Comparison of ENCODE assay signal across 8 cellular contexts in genomic region chr2:134253804-134254203, GRCh38. TPM values are rescaled to one million over a fixed set of nuclear protein-coding genes. Genes with fewer than 3 reads are reported as not detected.
DNase-seq lines count a peak whose midpoint lies in the region; ATAC-seq, FAIRE-seq and TF ChIP-seq lines count a peak whose summit lies in the region.

A gene with protein sequence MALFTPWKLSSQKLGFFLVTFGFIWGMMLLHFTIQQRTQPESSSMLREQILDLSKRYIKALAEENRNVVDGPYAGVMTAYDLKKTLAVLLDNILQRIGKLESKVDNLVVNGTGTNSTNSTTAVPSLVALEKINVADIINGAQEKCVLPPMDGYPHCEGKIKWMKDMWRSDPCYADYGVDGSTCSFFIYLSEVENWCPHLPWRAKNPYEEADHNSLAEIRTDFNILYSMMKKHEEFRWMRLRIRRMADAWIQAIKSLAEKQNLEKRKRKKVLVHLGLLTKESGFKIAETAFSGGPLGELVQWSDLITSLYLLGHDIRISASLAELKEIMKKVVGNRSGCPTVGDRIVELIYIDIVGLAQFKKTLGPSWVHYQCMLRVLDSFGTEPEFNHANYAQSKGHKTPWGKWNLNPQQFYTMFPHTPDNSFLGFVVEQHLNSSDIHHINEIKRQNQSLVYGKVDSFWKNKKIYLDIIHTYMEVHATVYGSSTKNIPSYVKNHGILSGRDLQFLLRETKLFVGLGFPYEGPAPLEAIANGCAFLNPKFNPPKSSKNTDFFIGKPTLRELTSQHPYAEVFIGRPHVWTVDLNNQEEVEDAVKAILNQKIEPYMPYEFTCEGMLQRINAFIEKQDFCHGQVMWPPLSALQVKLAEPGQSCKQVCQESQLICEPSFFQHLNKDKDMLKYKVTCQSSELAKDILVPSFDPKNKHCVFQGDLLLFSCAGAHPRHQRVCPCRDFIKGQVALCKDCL (plus strand): TSS chr2:134254072. CDS start chr2:134254404, 332 bp downstream.

- H3K4me1 Mint-ChIP-seq in activated CD4-positive, alpha-beta T cell treated with anti-CD3 and anti-CD28 coated beads, Interleukin-2, amount 10 ng/mL, durations not matched to agents 7 days and 5 days = peaks cover 88% of the 10 kb centered on the region
- H3K4me1 Mint-ChIP-seq in T-helper 17 cell = peaks cover 74% of the 10 kb centered on the region

- POLR2A ChIA-PET in activated CD4-positive, alpha-beta T cell treated with anti-CD3 and anti-CD28 coated beads, Interleukin-2, amount 10 ng/mL, durations not matched to agents 7 days and 5 days (lab: Charles Lee) = no interaction called here

- peaks cover 66% of the 10 kb centered on the region for H3K36me3 Mint-ChIP-seq in activated CD4-positive, alpha-beta T cell treated with anti-CD3 and anti-CD28 coated beads, Interleukin-2, amount 10 ng/mL, durations not matched to agents 7 days and 5 days (ENCODE audit: low read depth)
- H3K36me3 Mint-ChIP-seq in T-helper 17 cell (ENCODE audit: low read depth) = peaks cover 5% of the 10 kb centered on the region

- H3K27ac ChIP-seq in kidney (ENCODE audit: low read depth in 2 of 2, low read length in 2 of 2) (peak within 1 kb of the TSS in 1 of 2 donors; percentile 18), urinary bladder (ENCODE audit: low read depth) (no peak within 1 kb of the TSS)

- FAIRE-seq in kidney (lab: Jason Lieb, UNC) = no peak

- peaks cover 0 to 3% of the 10 kb centered on the region in 2 donors for H3K4me1 ChIP-seq in kidney (ENCODE audit: control insufficient read depth in 1 of 2, insufficient read depth in 1 of 2, low read depth in 1 of 2, low read length in 2 of 2)
- no peaks in the 10 kb centered on the region for H3K4me1 ChIP-seq in urinary bladder (ENCODE audit: insufficient read depth)

- CTCF ChIA-PET in activated CD4-positive, alpha-beta T cell treated with anti-CD3 and anti-CD28 coated beads, Interleukin-2, amount 10 ng/mL, durations not matched to agents 7 days and 5 days (lab: Charles Lee) = interaction anchor here (1.3 to 1.5 kb wide), 3 partner anchors 8 to 159 kb away, joined by 3 to 7 read pairs (median 6); no protein-coding TSS in a partner anchor

- H3K36me3 ChIP-seq in kidney (ENCODE audit: control insufficient read depth in 1 of 2, insufficient read depth in 2 of 2, low read length in 2 of 2) (no peaks in the 10 kb centered on the region), urinary bladder (ENCODE audit: insufficient read depth) (no peaks in the 10 kb centered on the region)

- no peak within 1 kb of the TSS for H3K9ac ChIP-seq in kidney (ENCODE audit: low read length in 2 of 2)

- H3K27ac Mint-ChIP-seq in activated CD4-positive, alpha-beta T cell treated with anti-CD3 and anti-CD28 coated beads, Interleukin-2, amount 10 ng/mL, durations not matched to agents 7 days and 5 days = peak within 1 kb of the TSS; percentile 78
- peak within 1 kb of the TSS; percentile 90 for H3K27ac Mint-ChIP-seq in T-helper 17 cell

- H3K9me3 Mint-ChIP-seq in activated CD4-positive, alpha-beta T cell treated with anti-CD3 and anti-CD28 coated beads, Interleukin-2, amount 10 ng/mL, durations not matched to agents 7 days and 5 days = no peaks in the 10 kb centered on the region

- H3K27me3 Mint-ChIP-seq in activated CD4-positive, alpha-beta T cell treated with anti-CD3 and anti-CD28 coated beads, Interleukin-2, amount 10 ng/mL, durations not matched to agents 7 days and 5 days = no peaks in the 10 kb centered on the region
- H3K27me3 Mint-ChIP-seq in T-helper 17 cell = no peaks in the 10 kb centered on the region

- intact Hi-C loops in kidney (cut with DNase I) = no loop called here

- no peak for DNase-seq in activated CD4-positive, alpha-beta T cell treated with anti-CD3 and anti-CD28 coated beads, Interleukin-2, amount 10 ng/mL, durations not matched to agents 7 days and 5 days
- no peak for DNase-seq in activated CD4-positive, alpha-beta T cell treated with anti-CD3 and anti-CD28 coated beads for 4 hours
- DNase-seq in T-helper 17 cell = no peak
- no peak for DNase-seq in kidney
- no peak for DNase-seq in HUDEP-2 (lab: John Stamatoyannopoulos, UW; ENCODE audit: unreplicated experiment in 76 of 76)
- DNase-seq in NK-92 treated with Interleukin-12 subunit alpha and Interleukin-12 subunit beta, amount 100 ng/mL, for 24 hours (lab: John Stamatoyannopoulos, UW) = no peak

- 55% methylated on average over 4 of the region's 4 CpGs for WGBS in urinary bladder

- no peak within 1 kb of the TSS for H3K4me3 ChIP-seq in kidney (ENCODE audit: low read length in 2 of 2)
- H3K4me3 ChIP-seq in urinary bladder (ENCODE audit: low read depth, low read length) = no peak within 1 kb of the TSS

- TF ChIP-seq CTCF in kidney (IDR thresholded peaks at IDR 0.05; ENCODE audit: borderline replicate concordance, extremely low read depth, insufficient read depth) = no peak

- H3K9me3 ChIP-seq in T-helper 17 cell (ENCODE audit: control insufficient read depth, low read length, poor library complexity, severe bottlenecking) (no peaks in the 10 kb centered on the region), kidney (ENCODE audit: control insufficient read depth in 1 of 2, low read length in 2 of 2) (no peaks in the 10 kb centered on the region)

- H3K4me3 Mint-ChIP-seq in activated CD4-positive, alpha-beta T cell treated with anti-CD3 and anti-CD28 coated beads, Interleukin-2, amount 10 ng/mL, durations not matched to agents 7 days and 5 days = no peak within 1 kb of the TSS
- peak within 1 kb of the TSS; percentile 39 for H3K4me3 Mint-ChIP-seq in T-helper 17 cell

- ATAC-seq in HG03460 (IDR thresholded peaks at IDR 0.05; ENCODE audit: unreplicated experiment) (peak; percentile 11), T-helper 17 cell (no peak)

RNA-seq across cellular contexts. Expression of the gene that starts here (rescaled TPM):
- total RNA-seq in activated CD4-positive, alpha-beta T cell treated with anti-CD3 and anti-CD28 coated beads, Interleukin-2, amount 10 ng/mL, durations not matched to agents 7 days and 5 days = 10 to 100 TPM; 48.2 to 56.7 TPM
- 100 to 1,000 TPM; 120 to 127 TPM for total RNA-seq in T-helper 17 cell
- total RNA-seq in kidney = 40.9 TPM
- 14.3 TPM for polyA plus RNA-seq in kidney (ENCODE audit: insufficient read depth, low read depth, low replicate concordance)
- total RNA-seq in urinary bladder = 49.4 TPM
- 17.0 TPM for polyA plus RNA-seq in urinary bladder
